In genomic region chrX:155086202-155086840, GRCh38 we compare ENCODE assay signal across 8 cellular contexts. TPM values are rescaled to one million over a fixed set of nuclear protein-coding genes. Genes with fewer than 3 reads are reported as not detected.
DNase-seq lines count a peak whose midpoint lies in the region; ATAC-seq and TF ChIP-seq lines count a peak whose summit lies in the region.

No MANE protein-coding gene starts in this region.

- H3K27me3 Mint-ChIP-seq in activated T-helper 17 cell treated with anti-CD3 and anti-CD28 coated beads, Interleukin-2, amount 50 U/mL, for 72 hours = no peaks in the 10 kb centered on the region

- no peaks in the 10 kb centered on the region for H3K4me1 Mint-ChIP-seq in activated T-helper 17 cell treated with anti-CD3 and anti-CD28 coated beads, Interleukin-2, amount 50 U/mL, for 72 hours
- peaks cover 5% of the 10 kb centered on the region for H3K4me1 Mint-ChIP-seq in stimulated activated effector memory CD8-positive, alpha-beta T cell treated with anti-CD3 and anti-CD28 coated beads, Interleukin-12 subunit alpha, Interleukin-12 subunit beta, amount 100 ng/mL, for 72 hours

- no peaks in the 10 kb centered on the region for H3K9me3 Mint-ChIP-seq in activated T-helper 17 cell treated with anti-CD3 and anti-CD28 coated beads, Interleukin-2, amount 50 U/mL, for 72 hours
- no peaks in the 10 kb centered on the region for H3K9me3 Mint-ChIP-seq in stimulated activated effector memory CD8-positive, alpha-beta T cell treated with anti-CD3 and anti-CD28 coated beads, Interleukin-12 subunit alpha, Interleukin-12 subunit beta, amount 100 ng/mL, for 72 hours

- no peak overlapping the region for H3K4me3 Mint-ChIP-seq in activated T-helper 17 cell treated with anti-CD3 and anti-CD28 coated beads, Interleukin-2, amount 50 U/mL, for 72 hours
- H3K4me3 Mint-ChIP-seq in stimulated activated effector memory CD8-positive, alpha-beta T cell treated with anti-CD3 and anti-CD28 coated beads, Interleukin-12 subunit alpha, Interleukin-12 subunit beta, amount 100 ng/mL, for 72 hours = no peak overlapping the region

- ATAC-seq in activated T-helper 17 cell treated with anti-CD3 and anti-CD28 coated beads, Interleukin-2, amount 50 U/mL, for 72 hours (replicated peaks) = peak; percentile 37
- peak; percentile 51 for ATAC-seq in stimulated activated effector memory CD8-positive, alpha-beta T cell treated with anti-CD3 and anti-CD28 coated beads, Interleukin-12 subunit alpha, Interleukin-12 subunit beta, amount 100 ng/mL, for 72 hours
- ATAC-seq in HG02610 (IDR thresholded peaks at IDR 0.05; ENCODE audit: unreplicated experiment) (no peak), HG03135 (IDR thresholded peaks at IDR 0.05; ENCODE audit: unreplicated experiment) (no peak), HG02973 (IDR thresholded peaks at IDR 0.05; ENCODE audit: unreplicated experiment) (no peak)

- TF ChIP-seq CTCF in GM10266 (IDR thresholded peaks at IDR 0.05; ENCODE audit: control insufficient read depth, insufficient read depth, low read depth, missing control alignments) = peak; percentile 49

- H3K27ac Mint-ChIP-seq in activated T-helper 17 cell treated with anti-CD3 and anti-CD28 coated beads, Interleukin-2, amount 50 U/mL, for 72 hours = no peak overlapping the region
- no peak overlapping the region for H3K27ac Mint-ChIP-seq in stimulated activated effector memory CD8-positive, alpha-beta T cell treated with anti-CD3 and anti-CD28 coated beads, Interleukin-12 subunit alpha, Interleukin-12 subunit beta, amount 100 ng/mL, for 72 hours

- DNase-seq in GM10266 (ENCODE audit: extremely low spot score) (no peak), NCI-H226 (peak; percentile 12), iPS-NIHi7 (ENCODE audit: extremely low spot score) (peak; percentile 54)
- DNase-seq in stimulated activated effector memory CD8-positive, alpha-beta T cell treated with anti-CD3 and anti-CD28 coated beads, Interleukin-12 subunit alpha, Interleukin-12 subunit beta, amount 100 ng/mL, for 72 hours (ENCODE audit: low spot score in 2 of 2) = peak in 1 of 2 donors; percentile 14

- H3K36me3 Mint-ChIP-seq in activated T-helper 17 cell treated with anti-CD3 and anti-CD28 coated beads, Interleukin-2, amount 50 U/mL, for 72 hours (ENCODE audit: low read depth) = peaks cover 57% of the 10 kb centered on the region
- H3K36me3 Mint-ChIP-seq in stimulated activated effector memory CD8-positive, alpha-beta T cell treated with anti-CD3 and anti-CD28 coated beads, Interleukin-12 subunit alpha, Interleukin-12 subunit beta, amount 100 ng/mL, for 72 hours = peaks cover 53% of the 10 kb centered on the region

RNA-seq across cellular contexts. Expression of gene BRCC3, which starts 15.0 kb away (rescaled TPM):
- total RNA-seq in activated T-helper 17 cell treated with anti-CD3 and anti-CD28 coated beads, Interleukin-2, amount 50 U/mL, for 72 hours = 10 to 100 TPM; 29.1 to 48.7 TPM

RNA-seq across cellular contexts. Expression of gene CMC4, which starts 15.4 kb away (rescaled TPM):
- 1 to 10 TPM; 3.2 to 7.1 TPM for total RNA-seq in activated T-helper 17 cell treated with anti-CD3 and anti-CD28 coated beads, Interleukin-2, amount 50 U/mL, for 72 hours

RNA-seq across cellular contexts. Expression of gene MTCP1, which starts 15.4 kb away (rescaled TPM):
- 10 to 100 TPM; 18.3 to 19.8 TPM for total RNA-seq in activated T-helper 17 cell treated with anti-CD3 and anti-CD28 coated beads, Interleukin-2, amount 50 U/mL, for 72 hours

RNA-seq across cellular contexts. Expression of gene FUNDC2, which starts 59.7 kb away (rescaled TPM):
- total RNA-seq in activated T-helper 17 cell treated with anti-CD3 and anti-CD28 coated beads, Interleukin-2, amount 50 U/mL, for 72 hours = 10 to 100 TPM; 72.1 to 73.8 TPM

Comparison
In these comparisons a context has a peak if more than half of its experiments do, and no peak if none do; other contexts are left out.
1. ATAC-seq: peak in activated T-helper 17 cell treated with anti-CD3 and anti-CD28 coated beads, Interleukin-2, amount 50 U/mL, for 72 hours (single experiment) and stimulated activated effector memory CD8-positive, alpha-beta T cell treated with anti-CD3 and anti-CD28 coated beads, Interleukin-12 subunit alpha, Interleukin-12 subunit beta, amount 100 ng/mL, for 72 hours (single experiment); none in HG02610 (single experiment), HG03135 (single experiment) and HG02973 (single experiment).